In genomic region chr6:27811383-27811782, GRCh38 we compare ENCODE assay signal across 9 cellular contexts.
DNase-seq lines count a peak whose midpoint lies in the region; ATAC-seq and TF ChIP-seq lines count a peak whose summit lies in the region.
"Had no signal": no experiment of that assay in that cellular context is flagged by ENCODE, and none has a peak within 500 bp of the region (broad histone marks: within the 10 kb centered on the region; RNA-seq: fewer than 3 reads in every experiment).

No MANE protein-coding gene starts in this region.

- H3K4me1 ChIP-seq in Caco-2, result peaks cover 27% of the 10 kb centered on the region
- H3K4me1 ChIP-seq in Loucy (ENCODE audit: insufficient read depth, low read length, poor library complexity, severe bottlenecking), result peaks cover 66% of the 10 kb centered on the region
- peaks cover 25% of the 10 kb centered on the region for H3K4me1 ChIP-seq in adipocyte (ENCODE audit: control insufficient read depth, insufficient read depth, low read length)
- peaks cover 21 to 28% of the 10 kb centered on the region in 2 donors for H3K4me1 ChIP-seq in mucosa of rectum (ENCODE audit: control insufficient read depth in 2 of 2, insufficient read depth in 2 of 2, low read length in 2 of 2)
- H3K4me1 ChIP-seq: prostate gland had no signal

- H3K9me3 ChIP-seq in Caco-2 (no peaks in the 10 kb centered on the region), Loucy (ENCODE audit: insufficient read depth, low read depth, low read length) (no peaks in the 10 kb centered on the region), adipocyte (ENCODE audit: control insufficient read depth, low read length) (no peaks in the 10 kb centered on the region), mucosa of rectum (ENCODE audit: control insufficient read depth in 2 of 2, low read length in 2 of 2) (no peaks in the 10 kb centered on the region)
- H3K9me3 ChIP-seq: prostate gland had no signal

- POLR2A ChIA-PET in Caco-2 (lab: Charles Lee), result interaction anchor here (0.5 to 3.5 kb wide), 10 partner anchors 13 to 1688 kb away, joined by 3 to 69 read pairs (median 9); a partner anchor contains a TSS

- no peaks in the 10 kb centered on the region for H3K36me3 ChIP-seq in Caco-2 (ENCODE audit: control insufficient read depth, insufficient read depth, low read length)
- H3K36me3 ChIP-seq in Loucy (ENCODE audit: insufficient read depth, low read length), result no peaks in the 10 kb centered on the region
- H3K36me3 ChIP-seq in adipocyte (ENCODE audit: control insufficient read depth, insufficient read depth, low read length, severe bottlenecking), result no peaks in the 10 kb centered on the region
- H3K36me3 ChIP-seq in mucosa of rectum (ENCODE audit: control insufficient read depth in 2 of 2, insufficient read depth in 2 of 2, low read length in 2 of 2), result no peaks in the 10 kb centered on the region
- H3K36me3 ChIP-seq: prostate gland had no signal

- no peaks in the 10 kb centered on the region for H3K27me3 ChIP-seq in Caco-2 (replicated peaks; ENCODE audit: control insufficient read depth, insufficient read depth, low read length)
- H3K27me3 ChIP-seq in Loucy (ENCODE audit: insufficient read depth, low read length, poor library complexity, severe bottlenecking), result no peaks in the 10 kb centered on the region
- no peaks in the 10 kb centered on the region for H3K27me3 ChIP-seq in adipocyte (replicated peaks; ENCODE audit: control insufficient read depth, insufficient read depth, low read length)
- no peaks in the 10 kb centered on the region for H3K27me3 ChIP-seq in mucosa of rectum (ENCODE audit: control insufficient read depth in 2 of 2, insufficient read depth in 2 of 2, low read length in 2 of 2)

- no peak for ATAC-seq in GM18870 (IDR thresholded peaks at IDR 0.05; ENCODE audit: unreplicated experiment)
- ATAC-seq in HG02623 (IDR thresholded peaks at IDR 0.05; ENCODE audit: unreplicated experiment), result no peak

- H3K4me2 ChIP-seq in Loucy (ENCODE audit: low read depth, low read length, poor library complexity, severe bottlenecking), result peak overlapping the region; percentile 90

- H3K36me3 Mint-ChIP-seq in Caco-2 (ENCODE audit: insufficient read depth, unreplicated experiment), result peaks cover 94% of the 10 kb centered on the region

- H3K27me3 Mint-ChIP-seq in Caco-2 (ENCODE audit: insufficient read depth, unreplicated experiment), result no peaks in the 10 kb centered on the region

- H4K20me1 ChIP-seq in Loucy (ENCODE audit: insufficient read depth, low read length, poor library complexity, severe bottlenecking), result no peaks in the 10 kb centered on the region

- no TSS peak for BruUV-seq in Caco-2 (replicated peaks; lab: Mats Ljungman, UMichigan)

- DNase-seq in Caco-2 (no peak), adipocyte (ENCODE audit: low read depth) (no peak), DMS153 treated with DMSO at 0.1 percent for 48 hours (lab: John Stamatoyannopoulos, UW; ENCODE audit: unreplicated experiment) (no peak), AG20443 (ENCODE audit: low spot score) (no peak)

- H3K27ac Mint-ChIP-seq in Caco-2 (ENCODE audit: unreplicated experiment), result peak overlapping the region; percentile 97

- H3K27ac ChIP-seq in mucosa of rectum (ENCODE audit: low read depth in 2 of 2, low read length in 2 of 2), result peak overlapping the region; percentile 99

- peaks cover 9% of the 10 kb centered on the region for H3K9me3 Mint-ChIP-seq in Caco-2 (ENCODE audit: unreplicated experiment)

- H3K79me2 ChIP-seq in Loucy (ENCODE audit: insufficient read depth, low read length), result peaks cover 13% of the 10 kb centered on the region; the same call in 1 of the 2 replicates

- no peak for TF ChIP-seq CTCF in Caco-2 (IDR thresholded peaks at IDR 0.05; ENCODE audit: insufficient read depth in 1 of 2, low read depth in 1 of 2, low read length in 1 of 2, severe bottlenecking in 1 of 2, unreplicated experiment in 1 of 2)
- no peak for TF ChIP-seq CTCF in Loucy (conservative IDR thresholded peaks at IDR 0.05; ENCODE audit: low read length)

- H3K4me3 ChIP-seq in Caco-2 (ENCODE audit: low read depth, low read length), result peak overlapping the region; percentile 78
- H3K4me3 ChIP-seq in Loucy (ENCODE audit: low read length, poor library complexity, severe bottlenecking), result peak overlapping the region; percentile 85
- no peak overlapping the region for H3K4me3 ChIP-seq in adipocyte (ENCODE audit: low read length)
- H3K4me3 ChIP-seq in mucosa of rectum (ENCODE audit: low read length in 2 of 2), result peak overlapping the region in 1 of 2 donors; percentile 92

- peak overlapping the region; percentile 87 for H3K4me3 Mint-ChIP-seq in Caco-2 (ENCODE audit: unreplicated experiment)

- H3K9me2 ChIP-seq in Loucy (replicated peaks; ENCODE audit: low read depth, low read length), result no peaks in the 10 kb centered on the region

- peaks cover 21% of the 10 kb centered on the region for H3F3A ChIP-seq in Loucy (ENCODE audit: low read depth)

- CTCF ChIA-PET in Caco-2 (lab: Charles Lee), result no interaction called here

- H2AFZ ChIP-seq in Loucy (ENCODE audit: low read length), result no peak overlapping the region

- H3K9ac ChIP-seq in Loucy (ENCODE audit: low read depth, low read length, poor library complexity, severe bottlenecking), result peak overlapping the region; percentile 92
- peak overlapping the region; percentile 79 for H3K9ac ChIP-seq in adipocyte (ENCODE audit: low read length)
- H3K9ac ChIP-seq in mucosa of rectum (ENCODE audit: low read depth in 1 of 2, low read length in 2 of 2), result peak overlapping the region; percentile 1 to 97

- H3K4me1 Mint-ChIP-seq in Caco-2 (ENCODE audit: low read depth, unreplicated experiment), result peaks cover 25% of the 10 kb centered on the region

- intact Hi-C loops in Caco-2 (cut with micrococcal nuclease; ENCODE audit: unreplicated experiment), result no loop called here
